10 cellular contexts compared by ENCODE assay signal in the genomic region with DNA sequence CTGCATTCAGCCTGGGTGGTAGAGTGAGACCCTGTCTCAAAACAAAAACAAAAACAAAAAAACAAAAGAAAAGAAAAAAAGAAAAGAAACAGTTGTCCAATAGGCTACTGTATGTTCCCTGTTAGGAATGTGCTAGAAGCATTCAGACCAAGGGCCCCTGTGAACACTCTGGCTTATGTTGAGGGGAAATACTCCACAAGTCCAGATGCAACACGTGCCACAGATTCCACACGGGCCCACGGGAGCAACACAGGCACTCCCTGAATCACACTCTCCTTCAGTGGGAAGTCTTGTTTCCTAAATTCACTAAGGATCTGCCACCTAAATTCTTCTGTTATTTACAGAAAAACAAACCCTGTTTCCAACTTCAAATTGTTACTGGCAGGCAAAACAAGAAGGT.
"Had no signal": no experiment of that assay in that cellular context is flagged by ENCODE, and none has a peak within 500 bp of the region (broad histone marks: within the 10 kb centered on the region; RNA-seq: fewer than 3 reads in every experiment).

No MANE protein-coding gene starts in this region.

- H3K36me3 ChIP-seq: HAP-1 had no signal

- DNase-seq: GM23248, GOT3, H7, HFFc6, KBM-7 had no signal

- ATAC-seq: HCT116, HepG2 had no signal

- H3K4me3 ChIP-seq: GM23248, HAP-1 had no signal

- H3K4me1 Mint-ChIP-seq: IgD-negative memory B cell had no signal

- H3K4me3 Mint-ChIP-seq: HFFc6, IgD-negative memory B cell had no signal

- H3K27me3 Mint-ChIP-seq: IgD-negative memory B cell had no signal

- H3K27ac ChIP-seq: GM23248, HL-60 had no signal

- H3K4me1 ChIP-seq: HAP-1 had no signal

- H3K27ac Mint-ChIP-seq: HFFc6, IgD-negative memory B cell had no signal

- H3K9ac ChIP-seq: GM23248 had no signal
